In genomic region chr17:74744349-74744713, GRCh38 we compare ENCODE assay signal across 1 cellular context.
TF ChIP-seq lines count a peak whose summit lies in the region.

No MANE protein-coding gene starts in this region.

TF ChIP-seq in HCT116, 20 proteins besides CTCF, POLR2A, EP300 and RAD21 (continued from another document):
- TF ChIP-seq CBX3 (IDR thresholded peaks at IDR 0.05; ENCODE audit: low read depth) (no peak), ZBTB33 (IDR thresholded peaks at IDR 0.05; ENCODE audit: extremely low read depth, insufficient replicate concordance, low read length) (no peak), SIN3A (IDR thresholded peaks at IDR 0.05; ENCODE audit: low read depth) (no peak), FOSL1 (IDR thresholded peaks at IDR 0.05; ENCODE audit: low read depth) (no peak), SP1 (IDR thresholded peaks at IDR 0.05; ENCODE audit: low read depth) (no peak), ZNF274 (IDR thresholded peaks at IDR 0.05; ENCODE audit: low read depth, low read length) (no peak), EZH2 (IDR thresholded peaks at IDR 0.05) (no peak), ELF1 (IDR thresholded peaks at IDR 0.05; ENCODE audit: borderline replicate concordance, low read depth) (no peak), MAX (IDR thresholded peaks at IDR 0.05) (no peak), YY1 (IDR thresholded peaks at IDR 0.05; ENCODE audit: extremely low read depth, insufficient replicate concordance, low read depth, low read length) (no peak), SRF (IDR thresholded peaks at IDR 0.05; ENCODE audit: low read depth) (no peak), ZFX (IDR thresholded peaks at IDR 0.05) (no peak), JUND (IDR thresholded peaks at IDR 0.05) (no peak), POLR2AphosphoS5 (IDR thresholded peaks at IDR 0.05; ENCODE audit: low read depth, low read length) (no peak)
